28 cellular contexts compared by ENCODE assay signal in genomic region chr18:67218556-67218955, GRCh38.
"Had no signal": no experiment of that assay in that cellular context is flagged by ENCODE, and none has a peak within 500 bp of the region (broad histone marks: within the 10 kb centered on the region; RNA-seq: fewer than 3 reads in every experiment).

No MANE protein-coding gene starts in this region.

- H3K4me2 ChIP-seq: PC-9 had no signal

- H2AFZ ChIP-seq: PC-9 had no signal

- DNase-seq: activated CD4-positive, alpha-beta T cell treated with anti-CD3 and anti-CD28 coated beads for 1 hour; activated CD4-positive, alpha-beta T cell treated with anti-CD3 and anti-CD28 coated beads for 48 hours; activated CD4-positive, alpha-beta T cell treated with anti-CD3 and anti-CD28 coated beads, Interleukin-2, amount 50 U/mL, for 4 hours; activated CD4-positive, CD25-positive, alpha-beta regulatory T cell; activated CD8-positive, alpha-beta T cell treated with anti-CD3 and anti-CD28 coated beads for 36 hours; activated effector memory CD4-positive, alpha-beta T cell treated with anti-CD3 and anti-CD28 coated beads, Interleukin-2, amount 50 U/mL, for 16 hours; activated naive CD4-positive, alpha-beta T cell; activated naive CD4-positive, alpha-beta T cell treated with anti-CD3 and anti-CD28 coated beads, Interleukin-2, amount 50 U/mL, for 16 hours; activated naive CD8-positive, alpha-beta T cell treated with anti-CD3 and anti-CD28 coated beads for 36 hours; activated T-cell treated with anti-CD3 and anti-CD28 coated beads, Interleukin-2, amount 50 U/mL, for 1 hour; activated T-cell treated with anti-CD3 and anti-CD28 coated beads, Interleukin-2, amount 50 U/mL, for 72 hours; amniotic stem cell; aorta; brain microvascular endothelial cell; central memory CD4-positive, alpha-beta T cell; NCI-H1048; NCI-H1105 treated with DMSO at 0.1 percent for 48 hours; NCI-H1436; NCI-H1694; NCI-H1930; NCI-H345; NCI-H526; NCI-H748 treated with DMSO at 0.1 percent for 48 hours; NK-92 treated with Interleukin-12 subunit alpha and Interleukin-12 subunit beta, amount 100 ng/mL, for 24 hours; PC-9; Right ventricle myocardium superior; WERI-Rb-1 had no signal

- H3K27me3 ChIP-seq: brain microvascular endothelial cell had no signal

- H3K36me3 ChIP-seq: brain microvascular endothelial cell, WERI-Rb-1 had no signal

- ATAC-seq: activated CD8-positive, alpha-beta T cell treated with anti-CD3 and anti-CD28 coated beads for 36 hours; activated T-cell treated with anti-CD3 and anti-CD28 coated beads, Interleukin-2, amount 50 U/mL, for 72 hours; activated T-helper 17 cell treated with anti-CD3 and anti-CD28 coated beads, Interleukin-2, amount 50 U/mL, for 72 hours had no signal

- H3K4me3 ChIP-seq: PC-9 had no signal

- H3K27ac ChIP-seq: brain microvascular endothelial cell, PC-9, WERI-Rb-1 had no signal
